18 cellular contexts compared by ENCODE assay signal in genomic region chr12:66709893-66710292, GRCh38. TPM values are rescaled to one million over a fixed set of nuclear protein-coding genes. Genes with fewer than 3 reads are reported as not detected.
DNase-seq lines count a peak whose midpoint lies in the region; ATAC-seq and TF ChIP-seq lines count a peak whose summit lies in the region.
"Had no signal": no experiment of that assay in that cellular context is flagged by ENCODE, and none has a peak within 500 bp of the region (broad histone marks: within the 10 kb centered on the region; RNA-seq: fewer than 3 reads in every experiment).

No MANE protein-coding gene starts in this region.

- no peak overlapping the region for H3K27ac ChIP-seq in OCI-LY7 (ENCODE audit: low read depth, low read length, poor library complexity, severe bottlenecking)

- no peaks in the 10 kb centered on the region for H3K9me2 ChIP-seq in OCI-LY7 (ENCODE audit: insufficient read depth, low read length)

- DNase-seq in NOMO-1 treated with DMSO at 0.1 percent for 48 hours (lab: John Stamatoyannopoulos, UW; ENCODE audit: unreplicated experiment): peak; percentile 20
- no peak for DNase-seq in NOMO-1 treated with dmso at 0.1 percent for 144 hours (lab: John Stamatoyannopoulos, UW; ENCODE audit: unreplicated experiment)
- DNase-seq in HEK293T (ENCODE audit: extremely low spot score): no peak
- DNase-seq in OCI-LY7 (ENCODE audit: low spot score): peak; percentile 25
- no peak for DNase-seq in stimulated activated naive B cell treated with anti-CD40 and anti-IgM and Interleukin-4, amounts not matched to agents 10 μg/mL and 1 μg/mL and 100 μg/mL, for 72 hours
- DNase-seq in 8988T: no peak
- DNase-seq in NCI-H128 (lab: John Stamatoyannopoulos, UW; ENCODE audit: unreplicated experiment): no peak
- DNase-seq: H7, NCI-H1048, NCI-H146, NCI-H2081, NCI-H510A treated with DMSO at 0.1 percent for 48 hours, SHP77 had no signal

- CTCF ChIA-PET in HEK293T (lab: Yijun Ruan, JAX): interaction anchor here (1.2 kb wide), 2 partner anchors 9 to 10 kb away, joined by 3 to 6 read pairs; no protein-coding TSS in a partner anchor
- CTCF ChIA-PET in OCI-LY7 (lab: Charles Lee; ENCODE audit: unreplicated experiment): no interaction called here

- H3K4me3 ChIP-seq in OCI-LY7 (ENCODE audit: low read depth, low read length, poor library complexity, severe bottlenecking): no peak overlapping the region
- H3K4me3 ChIP-seq: BLaER1 treated with 17β-estradiol and CSF1 and Interleukin-3, amounts not matched to agents 10 nM and 100 nM had no signal

- no peak overlapping the region for H2AFZ ChIP-seq in OCI-LY7 (ENCODE audit: low read length)

- H3K4me2 ChIP-seq in OCI-LY7 (ENCODE audit: low read length): no peak overlapping the region
- H3K4me2 ChIP-seq: BLaER1 treated with 17β-estradiol and CSF1 and Interleukin-3, amounts not matched to agents 10 nM and 100 nM had no signal

- no peaks in the 10 kb centered on the region for H4K20me1 ChIP-seq in OCI-LY7 (ENCODE audit: insufficient read depth, low read length)
- H4K20me1 ChIP-seq: BLaER1 treated with 17β-estradiol and CSF1 and Interleukin-3, amounts not matched to agents 10 nM and 100 nM had no signal

- H3K79me2 ChIP-seq in OCI-LY7 (ENCODE audit: insufficient read depth, low read depth, low read length): no peaks in the 10 kb centered on the region

- H3K9me3 Mint-ChIP-seq in stimulated activated naive B cell treated with anti-CD40 and anti-IgM and Interleukin-4, amounts not matched to agents 10 μg/mL and 1 μg/mL and 100 μg/mL, for 72 hours: peaks cover 3 to 5% of the 10 kb centered on the region in 2 donors

- peaks cover 4% of the 10 kb centered on the region in 2 donors for H3K36me3 Mint-ChIP-seq in stimulated activated naive B cell treated with anti-CD40 and anti-IgM and Interleukin-4, amounts not matched to agents 10 μg/mL and 1 μg/mL and 100 μg/mL, for 72 hours

- peaks cover 5% of the 10 kb centered on the region; the same call in 1 of the 2 replicates for H3K9me3 ChIP-seq in OCI-LY7 (ENCODE audit: low read length)

- intact Hi-C loops in OCI-LY7 (cut with micrococcal nuclease; ENCODE audit: unreplicated experiment): loop anchor here (5.0 to 10.0 kb wide), 2 partner anchors 438 to 565 kb away; no protein-coding TSS in a partner anchor

- no peaks in the 10 kb centered on the region for H3K36me3 ChIP-seq in OCI-LY7 (ENCODE audit: insufficient read depth, low read length)
- H3K36me3 ChIP-seq: BLaER1 treated with 17β-estradiol and CSF1 and Interleukin-3, amounts not matched to agents 10 nM and 100 nM had no signal

- BruUV-seq in OCI-LY7 (replicated peaks; lab: Mats Ljungman, UMichigan): no TSS peak

- POLR2A ChIA-PET in HEK293T (lab: Yijun Ruan, JAX) (no interaction called here), OCI-LY7 (lab: Charles Lee) (interaction anchor here (0.9 kb wide), 2 partner anchors 17 to 437 kb away, joined by 3 to 4 read pairs; no protein-coding TSS in a partner anchor)

- peaks cover 8% of the 10 kb centered on the region for H3K4me1 ChIP-seq in OCI-LY7 (ENCODE audit: insufficient read depth, low read length, poor library complexity, severe bottlenecking)

- peaks cover 9 to 21% of the 10 kb centered on the region in 2 donors for H3K4me1 Mint-ChIP-seq in stimulated activated naive B cell treated with anti-CD40 and anti-IgM and Interleukin-4, amounts not matched to agents 10 μg/mL and 1 μg/mL and 100 μg/mL, for 72 hours

- H3K4me3 Mint-ChIP-seq in stimulated activated naive B cell treated with anti-CD40 and anti-IgM and Interleukin-4, amounts not matched to agents 10 μg/mL and 1 μg/mL and 100 μg/mL, for 72 hours: no peak overlapping the region

- peaks cover 0 to 9% of the 10 kb centered on the region in 2 donors for H3K27me3 Mint-ChIP-seq in stimulated activated naive B cell treated with anti-CD40 and anti-IgM and Interleukin-4, amounts not matched to agents 10 μg/mL and 1 μg/mL and 100 μg/mL, for 72 hours

- no peak overlapping the region for H3K27ac Mint-ChIP-seq in stimulated activated naive B cell treated with anti-CD40 and anti-IgM and Interleukin-4, amounts not matched to agents 10 μg/mL and 1 μg/mL and 100 μg/mL, for 72 hours

- TF ChIP-seq CTCF in OCI-LY7 (conservative IDR thresholded peaks at IDR 0.05; ENCODE audit: low read length): no peak

- peak; percentile 82 to 88 for ATAC-seq in stimulated activated naive B cell treated with anti-CD40 and anti-IgM and Interleukin-4, amounts not matched to agents 10 μg/mL and 1 μg/mL and 100 μg/mL, for 72 hours (replicated peaks)
- ATAC-seq in HG03342 (IDR thresholded peaks at IDR 0.05; ENCODE audit: unreplicated experiment): no peak
- ATAC-seq: SK-N-SH treated with all-trans-retinoic acid at 6 μM for 48 hours had no signal

TF ChIP-seq in HEK293T, 16 proteins besides CTCF, POLR2A, EP300 and RAD21:
- TF ChIP-seq ARNT (IDR thresholded peaks at IDR 0.05) (no peak), PKNOX1 (IDR thresholded peaks at IDR 0.05) (peak; percentile 24), ELF4 (IDR thresholded peaks at IDR 0.05) (no peak), HDGF (IDR thresholded peaks at IDR 0.05; ENCODE audit: borderline replicate concordance) (no peak), CTBP1 (IDR thresholded peaks at IDR 0.05; ENCODE audit: borderline replicate concordance) (peak; percentile 48; the same call in 1 of the 2 replicates), ZNF384 (IDR thresholded peaks at IDR 0.05) (no peak)

RNA-seq across cellular contexts. Expression of gene GRIP1, which starts 31.0 kb away (rescaled TPM):
- total RNA-seq in OCI-LY7 (2014; rRNA removed; shearing (Covaris generic)): 0.70 and 7.6 TPM in 2 replicates
- 1.9 and 4.1 TPM in 2 replicates for total RNA-seq in OCI-LY7 (2022)
- total RNA-seq: A172; T-helper 1 cell treated with Interleukin-12 subunit alpha and Interleukin-12 subunit beta and Interleukin-4 antibody, amounts not matched to agents 30 ng/mL and 1 ng/mL, for 36 hours had no signal

Comparison
In these comparisons a context has a peak if more than half of its experiments do, and no peak if none do; other contexts are left out.
1. DNase-seq: peak in NOMO-1 treated with DMSO at 0.1 percent for 48 hours (single experiment) and OCI-LY7 (single experiment); none in NOMO-1 treated with dmso at 0.1 percent for 144 hours (single experiment), HEK293T (single experiment), stimulated activated naive B cell treated with anti-CD40 and anti-IgM and Interleukin-4, amounts not matched to agents 10 μg/mL and 1 μg/mL and 100 μg/mL, for 72 hours (single experiment), 8988T (single experiment) and NCI-H128 (single experiment).